In the genomic region with DNA sequence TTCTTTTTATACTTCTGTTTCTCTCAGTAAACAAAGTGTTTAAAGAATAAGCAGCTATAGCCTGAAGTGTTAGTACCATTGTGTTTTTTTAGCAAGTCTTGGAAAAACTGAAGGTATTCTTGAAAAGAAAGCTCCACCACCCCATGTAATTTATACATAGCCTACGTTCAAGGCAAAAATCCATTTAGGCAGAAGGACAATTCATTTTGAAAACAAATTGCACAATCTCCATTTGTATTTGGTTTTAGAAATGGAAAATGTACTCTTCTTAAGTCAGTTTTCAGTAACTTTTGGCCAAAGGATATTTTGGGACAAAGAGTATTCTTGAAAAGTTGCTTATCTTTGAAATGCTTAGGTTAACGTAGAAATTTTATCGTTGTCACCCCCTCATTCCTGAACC, we compare ENCODE assay signal across 15 cellular contexts. TPM values are rescaled to one million over a fixed set of nuclear protein-coding genes. Genes with fewer than 3 reads are reported as not detected.
DNase-seq lines count a peak whose midpoint lies in the region; ATAC-seq and TF ChIP-seq lines count a peak whose summit lies in the region.
"Had no signal": no experiment of that assay in that cellular context is flagged by ENCODE, and none has a peak within 500 bp of the region (broad histone marks: within the 10 kb centered on the region; RNA-seq: fewer than 3 reads in every experiment).

No MANE protein-coding gene starts in this region.

- H2AK9ac ChIP-seq in IMR-90 (replicated peaks; ENCODE audit: low read depth, low read length, poor library complexity) = no peak overlapping the region

- H4K5ac ChIP-seq in IMR-90 (ENCODE audit: low read depth, low read length) = no peak overlapping the region

- DNase-seq in IMR-90 (no peak), fibroblast of pulmonary artery (ENCODE audit: low read depth) (peak; percentile 11), psoas muscle (no peak), lower lobe of right lung (no peak), neuronal stem cell (ENCODE audit: low spot score) (no peak), HUDEP-2 (lab: John Stamatoyannopoulos, UW; ENCODE audit: unreplicated experiment in 76 of 76) (no peak), hypothalamus (lab: John Stamatoyannopoulos, UW) (no peak)
- DNase-seq: C1 segment of cervical spinal cord; Calu3; CD4-positive, alpha-beta T cell; DMS 273 treated with DMSO at 0.1 percent for 48 hours; GOT3; H9 had no signal

- H2BK5ac ChIP-seq in IMR-90 (ENCODE audit: low read depth, low read length, poor library complexity, severe bottlenecking) (no peak overlapping the region), neuronal stem cell (ENCODE audit: low read length) (no peak overlapping the region)

- TF ChIP-seq CTCF in IMR-90 (conservative IDR thresholded peaks at IDR 0.05; ENCODE audit: low read depth, low read length) = no peak
- no peak for TF ChIP-seq CTCF in fibroblast of pulmonary artery (IDR thresholded peaks at IDR 0.05; ENCODE audit: low read length, missing control alignments)
- no peak for TF ChIP-seq CTCF in psoas muscle (IDR thresholded peaks at IDR 0.05)
- no peak for TF ChIP-seq CTCF in lower lobe of right lung (IDR thresholded peaks at IDR 0.05)

- H3K36me3 ChIP-seq in ACC112 (ENCODE audit: insufficient read depth, low read length) (no peaks in the 10 kb centered on the region), IMR-90 (ENCODE audit: control insufficient read depth, insufficient read depth, low read length) (no peaks in the 10 kb centered on the region), psoas muscle (ENCODE audit: insufficient read depth in 1 of 2, low read depth in 1 of 2) (no peaks in the 10 kb centered on the region), lower lobe of right lung (no peaks in the 10 kb centered on the region), neuronal stem cell (replicated peaks in 1 of 2; ENCODE audit: control insufficient read depth in 2 of 2, insufficient read depth in 2 of 2, low read length in 2 of 2) (no peaks in the 10 kb centered on the region)

- H3K14ac ChIP-seq in IMR-90 (replicated peaks; ENCODE audit: low read depth, low read length) = no peak overlapping the region
- H3K14ac ChIP-seq in neuronal stem cell (ENCODE audit: low read length) = no peak overlapping the region

- dilution Hi-C loops in IMR-90 (cut with HindIII; ENCODE audit: low sequenced_read_pairs, unreplicated experiment) = no loop called here

- H3K18ac ChIP-seq in IMR-90 (ENCODE audit: low read depth, low read length) = no peak overlapping the region
- H3K18ac ChIP-seq in neuronal stem cell (ENCODE audit: low read length) = no peak overlapping the region

- H4K8ac ChIP-seq in IMR-90 (ENCODE audit: low read depth in 2 of 2, low read length in 2 of 2) = no peak overlapping the region
- no peak overlapping the region for H4K8ac ChIP-seq in neuronal stem cell (ENCODE audit: low read depth, low read length)

- WGBS in IMR-90 (ENCODE audit: extremely low coverage in 2 of 2, insufficient read length in 1 of 2), 2 experiments = no CpG with 5 or more reads among the region's 3 CpGs
- WGBS in psoas muscle, 3 donors = 81 to 88% (median 88%) methylated on average over 3 of the region's 3 CpGs
- WGBS in neuronal stem cell (ENCODE audit: extremely low coverage in 2 of 2, insufficient read length in 2 of 2, insufficient replicate concordance in 1 of 2), 2 donors = no CpG with 5 or more reads among the region's 3 CpGs

- H3K4me3 ChIP-seq in ACC112 (ENCODE audit: low read depth, low read length) (no peak overlapping the region), IMR-90 (ENCODE audit: insufficient read depth, low read depth, low read length) (no peak overlapping the region), fibroblast of pulmonary artery (replicated peaks; ENCODE audit: low read depth, low read length) (no peak overlapping the region), psoas muscle (no peak overlapping the region), lower lobe of right lung (no peak overlapping the region), neuronal stem cell (ENCODE audit: low read length in 2 of 2) (no peak overlapping the region)
- H3K4me3 ChIP-seq: GM12878 had no signal

- H4K91ac ChIP-seq in IMR-90 (ENCODE audit: insufficient read depth, low read depth, low read length) (no peak overlapping the region), neuronal stem cell (ENCODE audit: low read depth, low read length, poor library complexity) (no peak overlapping the region)

- BruUV-seq in IMR-90 (replicated peaks; lab: Mats Ljungman, UMichigan) = no TSS peak

- TF ChIP-seq RAD21 in IMR-90 (IDR thresholded peaks at IDR 0.05; ENCODE audit: low read length) = no peak

- H3K9me1 ChIP-seq in IMR-90 (ENCODE audit: insufficient read depth, low read length) = peaks cover 7% of the 10 kb centered on the region

- no peaks in the 10 kb centered on the region for H3K9me3 ChIP-seq in IMR-90 (ENCODE audit: control insufficient read depth, insufficient read depth, low read length)
- H3K9me3 ChIP-seq in psoas muscle = no peaks in the 10 kb centered on the region
- no peaks in the 10 kb centered on the region for H3K9me3 ChIP-seq in lower lobe of right lung
- H3K9me3 ChIP-seq in neuronal stem cell (replicated peaks in 1 of 2; ENCODE audit: control insufficient read depth in 2 of 2, insufficient read depth in 1 of 2, low read depth in 1 of 2, low read length in 2 of 2) = no peaks in the 10 kb centered on the region

- in situ Hi-C loops in IMR-90 (cut with MboI; ENCODE audit: low sequenced_read_pairs) = no loop called here

- no peak overlapping the region for H2BK20ac ChIP-seq in IMR-90 (ENCODE audit: low read depth, low read length)

- no peak overlapping the region for H3K4me2 ChIP-seq in IMR-90 (ENCODE audit: low read depth, low read length)
- no peak overlapping the region for H3K4me2 ChIP-seq in neuronal stem cell (ENCODE audit: insufficient read depth, low read length, poor library complexity, severe bottlenecking)

- no peak for TF ChIP-seq POLR2A in IMR-90 (IDR thresholded peaks at IDR 0.05; ENCODE audit: low read depth, low read length)

- H2BK12ac ChIP-seq in neuronal stem cell (ENCODE audit: low read length) = no peak overlapping the region

- H3K27ac ChIP-seq in ACC112 (ENCODE audit: low read depth, low read length) = peak overlapping the region; percentile 70
- no peak overlapping the region for H3K27ac ChIP-seq in IMR-90 (ENCODE audit: insufficient read depth, low read length)
- H3K27ac ChIP-seq in psoas muscle = peak overlapping the region; percentile 54
- no peak overlapping the region for H3K27ac ChIP-seq in lower lobe of right lung
- H3K27ac ChIP-seq in neuronal stem cell (replicated peaks; ENCODE audit: low read length) = no peak overlapping the region

- H3K27me3 ChIP-seq in ACC112 (ENCODE audit: insufficient read depth, low read length) (no peaks in the 10 kb centered on the region), IMR-90 (ENCODE audit: control insufficient read depth, insufficient read depth, low read length) (no peaks in the 10 kb centered on the region), psoas muscle (ENCODE audit: insufficient read depth in 3 of 3, low read length in 2 of 3) (no peaks in the 10 kb centered on the region), lower lobe of right lung (ENCODE audit: low read depth) (no peaks in the 10 kb centered on the region), neuronal stem cell (ENCODE audit: control insufficient read depth in 3 of 3, insufficient read depth in 3 of 3, low read depth in 1 of 3, low read length in 3 of 3) (no peaks in the 10 kb centered on the region)

- POLR2A ChIA-PET in IMR-90 (lab: Charles Lee; ENCODE audit: unreplicated experiment) = interaction anchor here (0.6 kb wide), 1 partner anchor 10 kb away, joined by 3 read pairs; no protein-coding TSS in a partner anchor

- no peak overlapping the region for H3K56ac ChIP-seq in IMR-90 (ENCODE audit: extremely low read depth, insufficient read depth, low read length)

- intact Hi-C loops in IMR-90 (cut with micrococcal nuclease) (no loop called here), psoas muscle (cut with DNase I) (no loop called here), lower lobe of right lung (cut with DNase I) (no loop called here)

- no peak overlapping the region for H2BK120ac ChIP-seq in IMR-90 (ENCODE audit: low read depth, low read length)
- no peak overlapping the region for H2BK120ac ChIP-seq in neuronal stem cell (ENCODE audit: low read depth, low read length)

- H4K20me1 ChIP-seq in IMR-90 (ENCODE audit: insufficient read depth, low read length) = 0 out of 2 replicates have a peak, but pooled peaks cover 4% of the 10 kb centered on the region

- H3K79me2 ChIP-seq in ACC112 (ENCODE audit: control insufficient read depth, insufficient read depth, low read length, unreplicated experiment) = peaks cover 61% of the 10 kb centered on the region

- CTCF ChIA-PET in IMR-90 (lab: Yijun Ruan, JAX) = no interaction called here

- H2AK5ac ChIP-seq in IMR-90 (ENCODE audit: low read depth, low read length) (no peak overlapping the region), neuronal stem cell (ENCODE audit: low read depth, low read length) (no peak overlapping the region)

- H2BK15ac ChIP-seq in IMR-90 (ENCODE audit: low read depth, low read length) = no peak overlapping the region
- H2BK15ac ChIP-seq in neuronal stem cell (ENCODE audit: low read length) = no peak overlapping the region

- H3K4ac ChIP-seq in IMR-90 (ENCODE audit: low read depth, low read length) (no peak overlapping the region), neuronal stem cell (ENCODE audit: low read length) (no peak overlapping the region)

- H3K79me1 ChIP-seq in IMR-90 (ENCODE audit: low read depth in 1 of 2, low read length in 2 of 2) = peaks cover 43 to 80% of the 10 kb centered on the region in 2 experiments
- no peaks in the 10 kb centered on the region for H3K79me1 ChIP-seq in neuronal stem cell (ENCODE audit: low read depth, low read length)

- ATAC-seq in IMR-90 (ENCODE audit: low read depth) (no peak), psoas muscle (no peak), lower lobe of right lung (no peak)
- ATAC-seq: GM12878 had no signal

- H3K23ac ChIP-seq in IMR-90 (ENCODE audit: low read depth, low read length) (no peak overlapping the region), neuronal stem cell (ENCODE audit: low read depth, low read length, poor library complexity) (no peak overlapping the region)

- H3K9ac ChIP-seq in IMR-90 (ENCODE audit: low read depth, low read length) (no peak overlapping the region), neuronal stem cell (ENCODE audit: low read depth, low read length, poor library complexity) (no peak overlapping the region)

- no peak overlapping the region for H2AFZ ChIP-seq in ACC112 (ENCODE audit: low read length, unreplicated experiment)
- no peak overlapping the region for H2AFZ ChIP-seq in IMR-90 (replicated peaks; ENCODE audit: low read length, poor library complexity)
- H2AFZ ChIP-seq in neuronal stem cell (ENCODE audit: low read length) = no peak overlapping the region

- peaks cover 31% of the 10 kb centered on the region for H3K4me1 ChIP-seq in ACC112 (ENCODE audit: control insufficient read depth, insufficient read depth, low read length, unreplicated experiment)
- H3K4me1 ChIP-seq in IMR-90 (ENCODE audit: control insufficient read depth, insufficient read depth, low read length) = peaks cover 12% of the 10 kb centered on the region
- H3K4me1 ChIP-seq in psoas muscle = peaks cover 27% of the 10 kb centered on the region
- peaks cover 21% of the 10 kb centered on the region for H3K4me1 ChIP-seq in lower lobe of right lung
- H3K4me1 ChIP-seq in neuronal stem cell (ENCODE audit: control insufficient read depth in 2 of 2, insufficient read depth in 1 of 2, low read depth in 1 of 2, low read length in 2 of 2) = peaks cover 12 to 13% of the 10 kb centered on the region in 2 donors

RNA-seq across cellular contexts. Expression of a gene that starts 34.5 kb away (rescaled TPM):
- total RNA-seq in IMR-90 (2012; rRNA removed) (24.7 and 31.0 TPM in 2 replicates), psoas muscle (10 to 100 TPM; 12.6 to 29.5 (median 18.6) TPM), lower lobe of right lung (67.6 TPM)
- polyA plus RNA-seq in IMR-90 (2012; rRNA removed) (6.8 and 7.7 TPM in 2 replicates), psoas muscle (10 to 100 TPM in 1 of 3 donors, 1 to 10 TPM in 2; 4.5 to 10.8 (median 5.3) TPM)
- polyA plus RNA-seq in IMR-90 (2012; cell fraction: cytosol; rRNA removed) = 3.8 and 7.2 TPM in 2 replicates
- 4.8 and 6.9 TPM in 2 replicates for polyA plus RNA-seq in IMR-90 (2012; cell fraction: nucleus; rRNA removed; ENCODE audit: low replicate concordance)
- polyA plus RNA-seq in neuronal stem cell (2013, experiment 1 of 2) = 21.8 TPM
- 22.1 TPM for polyA plus RNA-seq in neuronal stem cell (2013, experiment 2 of 2)

Comparison
In these comparisons a context has a peak if more than half of its experiments do, and no peak if none do; other contexts are left out.
1. H3K27ac ChIP-seq: peak in ACC112 (single experiment) and psoas muscle (single experiment); none in IMR-90 (single experiment), lower lobe of right lung (single experiment) and neuronal stem cell (single experiment).